Comparison of ENCODE assay signal across 8 cellular contexts in genomic region chr11:15969281-15969680, GRCh38.
A peak's percentile ranks its signal among the peaks of the same experiment; 100 is the strongest.
DNase-seq lines count a peak whose midpoint lies in the region; ATAC-seq and TF ChIP-seq lines count a peak whose summit lies in the region.

No MANE protein-coding gene starts in this region.

- peaks cover 23 to 34% (median 28%) of the 10 kb centered on the region in 4 donors for H3K4me1 ChIP-seq in upper lobe of left lung

- TF ChIP-seq EP300 in upper lobe of left lung (IDR thresholded peaks at IDR 0.05), result no peak

- no peak overlapping the region for H3K4me3 ChIP-seq in brain microvascular endothelial cell (ENCODE audit: low read depth, low read length)
- no peak overlapping the region for H3K4me3 ChIP-seq in upper lobe of left lung

- ATAC-seq in GM21529 (IDR thresholded peaks at IDR 0.05; ENCODE audit: unreplicated experiment), result peak; percentile 72
- peak in 1 of 2 donors; percentile 89 for ATAC-seq in upper lobe of left lung (ENCODE audit: low FRiP score in 2 of 2)

- H3K36me3 ChIP-seq in brain microvascular endothelial cell (replicated peaks) (no peaks in the 10 kb centered on the region), upper lobe of left lung (no peaks in the 10 kb centered on the region)

- peak; percentile 91 for DNase-seq in DMS53 (lab: John Stamatoyannopoulos, UW)
- DNase-seq in KBM-7, result peak; percentile 7
- DNase-seq in brain microvascular endothelial cell, result peak; percentile 88
- DNase-seq in left kidney (ENCODE audit: low read depth, low spot score), result peak; percentile 32
- DNase-seq in upper lobe of left lung, result peak in 1 of 2 donors; percentile 80
- DNase-seq in stimulated activated CD4-positive, alpha-beta T cell treated with anti-CD3 and anti-CD28 coated beads, Interleukin-4, amount 100 ng/mL, for 1 hour, result no peak
- no peak for DNase-seq in activated CD4-positive, CD25-positive, alpha-beta regulatory T cell (lab: John Stamatoyannopoulos, UW)

- no peaks in the 10 kb centered on the region for H3K9me3 ChIP-seq in upper lobe of left lung

- TF ChIP-seq POLR2A in upper lobe of left lung (IDR thresholded peaks at IDR 0.05), result peak in 1 of 4 donors; percentile 32

- in situ Hi-C loops in KBM-7 (cut with MboI; ENCODE audit: low pct_unique_long_range_greater_than_20kb, low sequenced_read_pairs) (no loop called here), brain microvascular endothelial cell (cut with HindIII; ENCODE audit: low pct_ligation_motif_present, low sequenced_read_pairs) (no loop called here)

- TF ChIP-seq CTCF in brain microvascular endothelial cell (IDR thresholded peaks at IDR 0.05; ENCODE audit: low read depth, low read length, missing control alignments), result no peak
- no peak for TF ChIP-seq CTCF in upper lobe of left lung (IDR thresholded peaks at IDR 0.05)

- 27 to 34% methylated on average over 4 of the region's 4 CpGs for WGBS in upper lobe of left lung, 2 donors

- H3K27ac ChIP-seq in brain microvascular endothelial cell, result peak overlapping the region; percentile 84
- peak overlapping the region; percentile 52 to 83 (median 80) for H3K27ac ChIP-seq in upper lobe of left lung

- H3K27me3 ChIP-seq in brain microvascular endothelial cell (replicated peaks), result no peaks in the 10 kb centered on the region
- no peaks in the 10 kb centered on the region for H3K27me3 ChIP-seq in upper lobe of left lung

Comparison
In these comparisons a context has a peak if more than half of its experiments do, and no peak if none do; other contexts are left out.
1. DNase-seq: peak in DMS53 (single experiment), KBM-7 (single experiment), brain microvascular endothelial cell (single experiment) and left kidney (single experiment); none in stimulated activated CD4-positive, alpha-beta T cell treated with anti-CD3 and anti-CD28 coated beads, Interleukin-4, amount 100 ng/mL, for 1 hour (single experiment) and activated CD4-positive, CD25-positive, alpha-beta regulatory T cell (0 of 4).